ENCODE assay signal across 22 cellular contexts in genomic region chr5:142309747-142310318, GRCh38. TPM values are rescaled to one million over a fixed set of nuclear protein-coding genes. Genes with fewer than 3 reads are reported as not detected.
A peak's percentile ranks its signal among the peaks of the same experiment; 100 is the strongest.
DNase-seq lines count a peak whose midpoint lies in the region; ATAC-seq, FAIRE-seq and TF ChIP-seq lines count a peak whose summit lies in the region.
"Had no signal": no experiment of that assay in that cellular context is flagged by ENCODE, and none has a peak within 500 bp of the region (broad histone marks: within the 10 kb centered on the region; RNA-seq: fewer than 3 reads in every experiment).

No MANE protein-coding gene starts in this region.

- H4K20me1 ChIP-seq in HCT116 (ENCODE audit: insufficient read depth) (peaks cover 26% of the 10 kb centered on the region; the same call in 1 of the 2 replicates), H1 (replicated peaks in 1 of 2; ENCODE audit: control insufficient read depth in 1 of 2, insufficient read depth in 2 of 2, low read length in 2 of 2) (peaks cover 27 to 30% of the 10 kb centered on the region in 2 experiments)

- no peak for TF ChIP-seq EP300 in H1 (IDR thresholded peaks at IDR 0.05; ENCODE audit: borderline replicate concordance in 1 of 2, low read depth in 2 of 2, low read length in 2 of 2)

- TF ChIP-seq POLR2A in HCT116 (IDR thresholded peaks at IDR 0.05; ENCODE audit: borderline replicate concordance, extremely low read depth, insufficient read depth, insufficient read length) = no peak
- no peak for TF ChIP-seq POLR2A in H1 (IDR thresholded peaks at IDR 0.05; ENCODE audit: control extremely low read depth in 1 of 2, low read depth in 2 of 2, low read length in 2 of 2)
- no peak for TF ChIP-seq POLR2A in lower leg skin (IDR thresholded peaks at IDR 0.05)

- H3K18ac ChIP-seq in H1 (ENCODE audit: extremely low read depth, low read length) = no peak overlapping the region

- WGBS in H1 (ENCODE audit: extremely low coverage in 1 of 2, insufficient coverage in 1 of 2, insufficient read length in 1 of 2, insufficient replicate concordance in 2 of 2, low coverage in 1 of 2, low lambda C conversion rate in 2 of 2, missing lambda C conversion rate in 1 of 2), 2 experiments = 85% methylated on average over 12 of the region's 12 CpGs; no CpG with 5 or more reads in 1 of the 2 experiments
- 81 to 82% methylated on average over 12 of the region's 12 CpGs for WGBS in lower leg skin, 2 donors

- ATAC-seq in HCT116 (no peak), omental fat pad (ENCODE audit: low FRiP score) (no peak)
- ATAC-seq: A549; CD8-positive, alpha-beta T cell had no signal

- no peaks in the 10 kb centered on the region for H3K9me3 Mint-ChIP-seq in nephron progenitor cell
- H3K9me3 Mint-ChIP-seq: CD8-positive, alpha-beta T cell had no signal

- CTCF ChIA-PET in HCT116 (lab: Charles Lee) = interaction anchor here (1.3 kb wide), 1 partner anchor 16 kb away, joined by 3 read pairs; the partner anchor contains the start of gene SPRY4
- CTCF ChIA-PET in H1 (lab: Charles Lee; ENCODE audit: partially characterized antibody) = interaction anchor here (0.8 to 4.1 kb wide), 10 partner anchors 10 to 240 kb away, joined by 3 to 32 read pairs (median 4); partner anchors contain the start of gene SPRY4

- no peak overlapping the region for H4K91ac ChIP-seq in H1 (replicated peaks; ENCODE audit: insufficient read length, low read length)

- H3K36me3 Mint-ChIP-seq in nephron progenitor cell (ENCODE audit: low read depth) = peaks cover 68% of the 10 kb centered on the region
- H3K36me3 Mint-ChIP-seq: CD14-positive monocyte; CD8-positive, alpha-beta T cell had no signal

- H2BK5ac ChIP-seq in H1 (ENCODE audit: low read depth, low read length) = no peak overlapping the region

- no peak overlapping the region for H2BK20ac ChIP-seq in H1 (ENCODE audit: low read length)

- RAD21 ChIA-PET in HCT116 (lab: Charles Lee; ENCODE audit: low non-redundant PET in 1 of 2, low total read pairs in 2 of 2, uncharacterized antibody in 2 of 2, unreplicated experiment in 2 of 2) = no interaction called here

- peaks cover 87% of the 10 kb centered on the region for H3K79me2 ChIP-seq in HCT116 (ENCODE audit: insufficient read depth, low read length)
- peaks cover 7 to 90% of the 10 kb centered on the region in 2 experiments; a peak in 3 of 4 replicates for H3K79me2 ChIP-seq in H1 (ENCODE audit: control insufficient read depth in 1 of 2, insufficient read depth in 2 of 2, low read length in 2 of 2)

- H4K8ac ChIP-seq in H1 (ENCODE audit: extremely low read depth, insufficient read depth, low read length) = no peak overlapping the region

- H3K9me3 ChIP-seq in HCT116 (ENCODE audit: control insufficient read depth in 1 of 2, insufficient read depth in 1 of 2, low read depth in 1 of 2, low read length in 2 of 2) = no peaks in the 10 kb centered on the region
- no peaks in the 10 kb centered on the region for H3K9me3 ChIP-seq in H1 (ENCODE audit: insufficient read depth in 2 of 2, low read depth in 1 of 2, low read length in 1 of 2)
- H3K9me3 ChIP-seq: A549, BE2C had no signal

- H3K56ac ChIP-seq in H1 (replicated peaks; ENCODE audit: insufficient read length, low read depth, low read length) = no peak overlapping the region

- TF ChIP-seq CTCF in HCT116 (IDR thresholded peaks at IDR 0.05 in 2 of 3, conservative IDR thresholded peaks at IDR 0.05 in 1 of 3; ENCODE audit: borderline replicate concordance in 1 of 3, insufficient read depth in 1 of 3, low read depth in 2 of 3, low read length in 2 of 3) = no peak
- no peak for TF ChIP-seq CTCF in H1 (IDR thresholded peaks at IDR 0.05; ENCODE audit: control extremely low read depth in 1 of 3, insufficient read depth in 1 of 3, low read depth in 1 of 3, low read length in 3 of 3)
- TF ChIP-seq CTCF in nephron progenitor cell (IDR thresholded peaks at IDR 0.05) = no peak
- TF ChIP-seq CTCF in lower leg skin (IDR thresholded peaks at IDR 0.05) = no peak
- TF ChIP-seq CTCF in omental fat pad (IDR thresholded peaks at IDR 0.05) = no peak

- peaks cover 43 to 61% of the 10 kb centered on the region in 2 experiments for H3K36me3 ChIP-seq in HCT116 (ENCODE audit: control insufficient read depth in 1 of 2, insufficient read depth in 2 of 2, low read length in 2 of 2)
- H3K36me3 ChIP-seq in H1 (ENCODE audit: control insufficient read depth in 2 of 4, insufficient read depth in 4 of 4, low read length in 3 of 4) = peaks cover 14 to 56% (median 35%) of the 10 kb centered on the region in 4 experiments

- H2AFZ ChIP-seq in HCT116 (ENCODE audit: low read depth, low read length, poor library complexity, severe bottlenecking) (no peak overlapping the region), H1 (ENCODE audit: low read length) (no peak overlapping the region)

- no peak overlapping the region for H3K9ac ChIP-seq in HCT116 (ENCODE audit: low read length)
- H3K9ac ChIP-seq in H1 (replicated peaks in 1 of 4; ENCODE audit: extremely low read depth in 1 of 4, low read depth in 3 of 4, low read length in 3 of 4) = no peak overlapping the region

- peak overlapping the region; percentile 87 for H3K27ac Mint-ChIP-seq in nephron progenitor cell
- H3K27ac Mint-ChIP-seq: CD8-positive, alpha-beta T cell had no signal

- no peak overlapping the region for H3K23ac ChIP-seq in H1 (ENCODE audit: insufficient read length)

- peaks cover 71% of the 10 kb centered on the region for H3K4me1 Mint-ChIP-seq in nephron progenitor cell
- H3K4me1 Mint-ChIP-seq: CD14-positive monocyte had no signal

- H3K27me3 Mint-ChIP-seq in nephron progenitor cell (ENCODE audit: low read depth, poor library complexity) = no peaks in the 10 kb centered on the region

- H4K5ac ChIP-seq in H1 (ENCODE audit: insufficient read length, low read depth, low read length) = no peak overlapping the region

- POLR2A ChIA-PET in HCT116 (lab: Charles Lee) (interaction anchor here (1.0 to 1.5 kb wide), 3 partner anchors 12 to 15 kb away, joined by 3 to 4 read pairs (median 3); partner anchors contain the start of gene SPRY4), H1 (lab: Charles Lee; ENCODE audit: partially characterized antibody) (interaction anchor here (0.9 to 4.5 kb wide), 10 partner anchors 8 to 242 kb away, joined by 3 to 61 read pairs (median 4); partner anchors contain the start of gene SPRY4)

- H3K27me3 ChIP-seq in HCT116 (ENCODE audit: insufficient read depth, low read length) (no peaks in the 10 kb centered on the region), H1 (replicated peaks in 1 of 4; ENCODE audit: control insufficient read depth in 3 of 4, extremely low read depth in 1 of 4, insufficient read depth in 3 of 4, low read length in 3 of 4) (no peaks in the 10 kb centered on the region)
- H3K27me3 ChIP-seq: BE2C had no signal

- H3K4me3 Mint-ChIP-seq in nephron progenitor cell = peak overlapping the region; percentile 5
- H3K4me3 Mint-ChIP-seq: CD14-positive monocyte; CD8-positive, alpha-beta T cell had no signal

- no peak overlapping the region for H2BK120ac ChIP-seq in H1 (replicated peaks; ENCODE audit: low read depth, low read length)

- no peaks in the 10 kb centered on the region; the same call in 1 of the 2 replicates for H3K23me2 ChIP-seq in H1 (ENCODE audit: low read depth, low read length)

- no TSS peak for BruUV-seq in HCT116 (replicated peaks; lab: Mats Ljungman, UMichigan)

- TF ChIP-seq RAD21 in HCT116 (IDR thresholded peaks at IDR 0.05; ENCODE audit: low read depth) (no peak), H1 (IDR thresholded peaks at IDR 0.05 in 1 of 2, conservative IDR thresholded peaks at IDR 0.05 in 1 of 2; ENCODE audit: low read depth in 2 of 2, low read length in 2 of 2) (no peak; a peak in 1 of 4 replicates)

- DNase-seq in HCT116 (ENCODE audit: low read depth, low spot score) = no peak
- no peak for DNase-seq in H1 (ENCODE audit: low read depth in 1 of 2, low spot score in 2 of 2)
- DNase-seq in nephron progenitor cell = no peak
- no peak for DNase-seq in lower leg skin (ENCODE audit: low spot score in 2 of 2)
- no peak for DNase-seq in OCI-M2 (lab: John Stamatoyannopoulos, UW; ENCODE audit: unreplicated experiment)
- DNase-seq in omental fat pad (ENCODE audit: low spot score) = no peak
- DNase-seq in germinal center (ENCODE audit: low spot score) = no peak
- DNase-seq: BE2C; CD8-positive, alpha-beta T cell; COR-L47; DMS153; DMS79 treated with DMSO at 0.1 percent for 48 hours; EL; HCEC 1CT; KBM-7 had no signal

- peaks cover 6 to 26% of the 10 kb centered on the region in 2 experiments; a peak in 2 of 4 replicates for H3K4me1 ChIP-seq in HCT116 (ENCODE audit: control insufficient read depth in 1 of 2, insufficient read depth in 2 of 2, low read length in 2 of 2)
- H3K4me1 ChIP-seq in H1 (replicated peaks in 1 of 4; ENCODE audit: control insufficient read depth in 3 of 4, insufficient read depth in 4 of 4, low read length in 3 of 4) = peaks cover 0 to 16% (median 8%) of the 10 kb centered on the region in 4 experiments; a peak in 6 of 7 replicates
- H3K4me1 ChIP-seq: A549 had no signal

- H2BK12ac ChIP-seq in H1 (ENCODE audit: low read depth, low read length) = no peak overlapping the region

- no peak overlapping the region for H2BK15ac ChIP-seq in H1 (ENCODE audit: low read length)

- no peak overlapping the region for H2AK5ac ChIP-seq in H1 (ENCODE audit: low read depth, low read length)

- H3K27ac ChIP-seq in HCT116 (ENCODE audit: low read depth, low read length) (no peak overlapping the region), H1 (ENCODE audit: low read depth, low read length) (no peak overlapping the region)
- H3K27ac ChIP-seq: A549 had no signal

- no peak overlapping the region for H3K4me3 ChIP-seq in HCT116 (replicated peaks in 1 of 2; ENCODE audit: low read depth in 1 of 2, low read length in 2 of 2)
- H3K4me3 ChIP-seq in H1 (ENCODE audit: extremely low read depth in 1 of 4, insufficient read depth in 2 of 4, low read depth in 3 of 4, low read length in 4 of 4) = no peak overlapping the region
- H3K4me3 ChIP-seq in lower leg skin (ENCODE audit: low read depth, poor library complexity, severe bottlenecking) = no peak overlapping the region
- H3K4me3 ChIP-seq: A549 had no signal

- FAIRE-seq in H1 (lab: Jason Lieb, UNC) = no peak
- FAIRE-seq: A549, D721Med, G401.6, GM12891, HTR-8/SVneo had no signal

- no peak overlapping the region for H3K14ac ChIP-seq in H1 (ENCODE audit: insufficient read length)

- intact Hi-C loops in HCT116 (cut with micrococcal nuclease) (loop anchor here (5.0 kb wide), 1 partner anchor 158 kb away; no protein-coding TSS in a partner anchor), lower leg skin (cut with DNase I; ENCODE audit: low total_unique reads) (no loop called here)

- H3K4me2 ChIP-seq in HCT116 (ENCODE audit: low read length) = no peak overlapping the region
- no peak overlapping the region for H3K4me2 ChIP-seq in H1 (ENCODE audit: insufficient read depth in 1 of 2, low read depth in 2 of 2, low read length in 2 of 2)
- H3K4me2 ChIP-seq: A549 had no signal

- H3K79me1 ChIP-seq in H1 (ENCODE audit: low read depth, low read length) = peaks cover 24% of the 10 kb centered on the region

- no peak overlapping the region for H3K4ac ChIP-seq in H1 (replicated peaks; ENCODE audit: insufficient read length, low read depth, low read length)

- no peaks in the 10 kb centered on the region for H3K9me2 ChIP-seq in HCT116 (ENCODE audit: insufficient read depth)

RNA-seq across cellular contexts. Expression of gene SPRY4, which starts 15.0 kb away (rescaled TPM):
- total RNA-seq in HCT116 (2021; ENCODE audit: unreplicated experiment) (112 TPM), lower leg skin (10 to 100 TPM in 1 of 4 donors, 1 to 10 TPM in 3; 2.4 to 11.0 (median 6.0) TPM), omental fat pad (10 to 100 TPM; 40.4 to 93.5 (median 47.3) TPM)
- polyA plus RNA-seq in HCT116 (2012) = 67.3 and 75.5 TPM in 2 replicates
- polyA plus RNA-seq in PFSK-1 (2012; ENCODE audit: insufficient read length, low read depth) = 78.3 TPM
- 98.2 and 113 TPM in 2 replicates for total RNA-seq in H1 (2021; fragmentation: NEBNext Ultra II Directional; extraction: Animal tissue kit (Norgen Biotek cat#: 25700))
- polyA plus RNA-seq in H1 (2011; rRNA removed) = 59.1 and 80.0 TPM in 2 replicates
- polyA plus RNA-seq in H1 (2011; cell fraction: cytosol; rRNA removed) = 30.4 TPM
- polyA plus RNA-seq in H1 (2011; cell fraction: nucleus; rRNA removed) = 77.2 TPM
- polyA plus RNA-seq in H1 (2012, experiment 1 of 2) = 48.8 to 66.0 TPM (median 56.2 TPM) in 4 replicates
- 30.7 TPM for polyA plus RNA-seq in H1 (2012, experiment 2 of 2)
- polyA plus RNA-seq in H1 (2013, experiment 1 of 2) = 97.0 TPM
- 102 TPM for polyA plus RNA-seq in H1 (2013, experiment 2 of 2)
- polyA minus RNA-seq in H1 (2011; rRNA and poly(A)+ RNA removed) = 78.2 and 94.7 TPM in 2 replicates
- polyA minus RNA-seq in H1 (2011; cell fraction: cytosol; rRNA and poly(A)+ RNA removed) = 44.6 TPM
- polyA minus RNA-seq in H1 (2011; cell fraction: nucleus; rRNA and poly(A)+ RNA removed) = 95.5 TPM
- polyA plus RNA-seq: CD14-positive monocyte had no signal

Comparison
In these comparisons a context has a peak if more than half of its experiments do, and no peak if none do; other contexts are left out.
1. Of the 16 proteins assayed by ChIP-seq in both H1 and HCT116: peak only in H1: none; only in HCT116: FOSL1; in both: POLR2AphosphoS5; in neither: 14.